ENCODE assay signal across 8 cellular contexts in genomic region chr15:34582461-34583357, GRCh38. TPM values are rescaled to one million over a fixed set of nuclear protein-coding genes. Genes with fewer than 3 reads are reported as not detected.
DNase-seq lines count a peak whose midpoint lies in the region; ATAC-seq and TF ChIP-seq lines count a peak whose summit lies in the region.

No MANE protein-coding gene starts in this region.

- peaks cover 43% of the 10 kb centered on the region for H3K4me1 Mint-ChIP-seq in CD4-positive, alpha-beta T cell (ENCODE audit: low read depth)

- H3K4me2 ChIP-seq in SK-N-SH: peak overlapping the region; percentile 95

- H3K4me3 ChIP-seq in SK-N-SH (ENCODE audit: low read depth in 2 of 2, low read length in 1 of 2) (peak overlapping the region; percentile 82 to 88), body of pancreas (peak overlapping the region; percentile 57 to 97), iPS-18c (ENCODE audit: insufficient read depth, low read depth, low read length) (peak overlapping the region; percentile 79), spleen (peak overlapping the region; percentile 75 to 95 (median 86))

- H3K9me2 ChIP-seq in SK-N-SH: no peaks in the 10 kb centered on the region

- intact Hi-C loops in CD4-positive, alpha-beta T cell (cut with DNase I, micrococcal nuclease): loop anchor here in 1 of 2 experiments (5.0 kb wide), 1 partner anchor 355 kb away; the partner anchor contains the start of gene EMC4
- intact Hi-C loops in body of pancreas (cut with DNase I): no loop called here
- intact Hi-C loops in spleen (cut with DNase I; ENCODE audit: low total_unique reads): loop anchor here (10.0 kb wide), 2 partner anchors 238 to 338 kb away; partner anchors contain the start of genes NOP10 and NUTM1

- CTCF ChIA-PET in CD4-positive, alpha-beta T cell (lab: Charles Lee): interaction anchor here (1.2 kb wide), 1 partner anchor 342 kb away, joined by 3 read pairs; no protein-coding TSS in a partner anchor
- CTCF ChIA-PET in SK-N-SH (lab: Yijun Ruan, JAX): interaction anchor here (1.5 to 2.1 kb wide), 4 partner anchors 31 to 373 kb away, joined by 3 to 7 read pairs (median 4); partner anchors contain the start of genes KATNBL1, LPCAT4, NOP10 and NUTM1

- POLR2A ChIA-PET in CD4-positive, alpha-beta T cell (lab: Charles Lee): interaction anchor here (0.9 to 2.1 kb wide), 9 partner anchors 27 to 544 kb away, joined by 3 to 14 read pairs (median 6); partner anchors contain the start of genes AVEN, EMC7, GOLGA8A and KATNBL1
- POLR2A ChIA-PET in SK-N-SH (lab: Yijun Ruan, JAX): interaction anchor here (1.6 kb wide), 1 partner anchor 216 kb away, joined by 3 read pairs; the partner anchor contains the start of gene LPCAT4

- H3K36me3 ChIP-seq in SK-N-SH (replicated peaks in 1 of 2; ENCODE audit: control insufficient read depth in 1 of 2, insufficient read depth in 2 of 2, low read length in 1 of 2) (no peaks in the 10 kb centered on the region), body of pancreas (replicated peaks in 1 of 2; ENCODE audit: insufficient read depth in 1 of 2, low read depth in 2 of 2) (no peaks in the 10 kb centered on the region), spleen (no peaks in the 10 kb centered on the region)

- no peaks in the 10 kb centered on the region for H3K27me3 ChIP-seq in CD4-positive, alpha-beta T cell (ENCODE audit: control insufficient read depth, insufficient read depth, low read length)
- no peaks in the 10 kb centered on the region for H3K27me3 ChIP-seq in SK-N-SH (ENCODE audit: insufficient read depth)
- no peaks in the 10 kb centered on the region for H3K27me3 ChIP-seq in body of pancreas
- H3K27me3 ChIP-seq in spleen (replicated peaks in 1 of 7): peaks cover 0 to 20% (median 0%) of the 10 kb centered on the region in 7 donors

- H3K4me1 ChIP-seq in SK-N-SH (ENCODE audit: control insufficient read depth in 1 of 2, insufficient read depth in 2 of 2, low read depth in 1 of 2, low read length in 1 of 2) (peaks cover 0 to 21% of the 10 kb centered on the region in 2 experiments; a peak in 1 of 4 replicates), body of pancreas (peaks cover 49% of the 10 kb centered on the region), spleen (peaks cover 7 to 33% (median 21%) of the 10 kb centered on the region in 6 donors)

- peaks cover 12% of the 10 kb centered on the region for H3K36me3 Mint-ChIP-seq in CD4-positive, alpha-beta T cell (ENCODE audit: low read depth)

- H3K79me2 ChIP-seq in SK-N-SH (ENCODE audit: insufficient read depth): peaks cover 32% of the 10 kb centered on the region

- H4K20me1 ChIP-seq in SK-N-SH (ENCODE audit: insufficient read depth): 0 out of 2 replicates have a peak, but pooled peaks cover 6% of the 10 kb centered on the region

- no peaks in the 10 kb centered on the region for H3K9me3 ChIP-seq in CD4-positive, alpha-beta T cell (ENCODE audit: control insufficient read depth, low read length)
- H3K9me3 ChIP-seq in SK-N-SH: no peaks in the 10 kb centered on the region
- no peaks in the 10 kb centered on the region for H3K9me3 ChIP-seq in body of pancreas
- H3K9me3 ChIP-seq in iPS-18c (ENCODE audit: control insufficient read depth, insufficient read depth, low read length): no peaks in the 10 kb centered on the region
- no peaks in the 10 kb centered on the region for H3K9me3 ChIP-seq in spleen

- H3F3A ChIP-seq in SK-N-SH (replicated peaks; ENCODE audit: insufficient read depth): peaks cover 9% of the 10 kb centered on the region

- no peak for TF ChIP-seq CTCF in CD4-positive, alpha-beta T cell (IDR thresholded peaks at IDR 0.05)
- TF ChIP-seq CTCF in SK-N-SH (IDR thresholded peaks at IDR 0.05): no peak
- TF ChIP-seq CTCF in body of pancreas (IDR thresholded peaks at IDR 0.05): no peak
- no peak for TF ChIP-seq CTCF in spleen (IDR thresholded peaks at IDR 0.05 in 8 of 11, conservative IDR thresholded peaks at IDR 0.05 in 3 of 11)

- ATAC-seq in CD4-positive, alpha-beta T cell (ENCODE audit: poor library complexity): peak; percentile 28
- ATAC-seq in HG03139 (IDR thresholded peaks at IDR 0.05; ENCODE audit: unreplicated experiment) (peak; percentile 46), body of pancreas (peak; percentile 61)

- H3K9me3 Mint-ChIP-seq in CD4-positive, alpha-beta T cell: no peaks in the 10 kb centered on the region

- DNase-seq in CD4-positive, alpha-beta T cell: peak in 7 of 10 experiments; percentile 12 to 44 (median 17)
- DNase-seq in SK-N-SH (peak; percentile 82), body of pancreas (peak; percentile 51 to 70 (median 61)), spleen (peak; percentile 88), HCEC 1CT (no peak)

- TF ChIP-seq EP300 in SK-N-SH (IDR thresholded peaks at IDR 0.05; ENCODE audit: borderline replicate concordance in 1 of 2, low read depth in 1 of 2, low read length in 1 of 2): no peak

- WGBS in SK-N-SH (ENCODE audit: low lambda C conversion rate): 9% methylated on average over 41 of the region's 69 CpGs
- WGBS in body of pancreas, 2 donors: 1 to 8% methylated on average over 21 to 55 of the region's 69 CpGs
- WGBS in spleen, 5 donors: 2 to 6% (median 3%) methylated on average over 23 to 69 of the region's 69 CpGs

- peak overlapping the region; percentile 13 for H3K27ac ChIP-seq in CD4-positive, alpha-beta T cell (ENCODE audit: low read depth, low read length)
- peak overlapping the region in 1 of 2 experiments; percentile 60; a peak in 2 of 4 replicates for H3K27ac ChIP-seq in SK-N-SH (ENCODE audit: low read depth in 2 of 2, low read length in 1 of 2)
- H3K27ac ChIP-seq in body of pancreas: peak overlapping the region; percentile 61 to 86 (median 75)
- H3K27ac ChIP-seq in spleen: peak overlapping the region in 4 of 8 donors; percentile 49 to 83 (median 74)

- H3K27me3 Mint-ChIP-seq in CD4-positive, alpha-beta T cell: peaks cover 11% of the 10 kb centered on the region

- H3K9ac ChIP-seq in SK-N-SH: peak overlapping the region; percentile 76

- peak overlapping the region; percentile 70 for H3K27ac Mint-ChIP-seq in CD4-positive, alpha-beta T cell

- H2AFZ ChIP-seq in SK-N-SH (ENCODE audit: low read depth): peak overlapping the region; percentile 88

- TF ChIP-seq RAD21 in SK-N-SH (IDR thresholded peaks at IDR 0.05; ENCODE audit: low read length): no peak

- H3K4me3 Mint-ChIP-seq in CD4-positive, alpha-beta T cell: peak overlapping the region; percentile 89

- peak; percentile 33 for TF ChIP-seq POLR2A in GM19193 (IDR thresholded peaks at IDR 0.05; ENCODE audit: extremely low read depth, insufficient read depth, insufficient read length)
- peak; percentile 47 to 70 (median 66) for TF ChIP-seq POLR2A in body of pancreas (IDR thresholded peaks at IDR 0.05)
- no peak for TF ChIP-seq POLR2A in spleen (IDR thresholded peaks at IDR 0.05)

TF ChIP-seq in SK-N-SH, 30 proteins besides CTCF, POLR2A, EP300 and RAD21:
- peak; percentile 75; the same call in 1 of the 2 replicates for TF ChIP-seq MXI1 (IDR thresholded peaks at IDR 0.05; ENCODE audit: low read depth, low read length)
- no peak for TF ChIP-seq FOXJ3 (CRISPR knock-in tag; IDR thresholded peaks at IDR 0.05)
- TF ChIP-seq RCOR1 (IDR thresholded peaks at IDR 0.05; ENCODE audit: low read length): no peak
- TF ChIP-seq MAX (IDR thresholded peaks at IDR 0.05; ENCODE audit: low read depth): peak; percentile 53; the same call in 1 of the 2 replicates
- TF ChIP-seq SMC3 (IDR thresholded peaks at IDR 0.05; ENCODE audit: low read depth, low read length): no peak
- TF ChIP-seq RXRA (IDR thresholded peaks at IDR 0.05; ENCODE audit: borderline replicate concordance, low read depth): no peak
- 0 out of 2 replicates have a peak, but pooled peaks have one; percentile 9 for TF ChIP-seq SIN3A (IDR thresholded peaks at IDR 0.05; ENCODE audit: borderline replicate concordance, low read depth, low read length)
- no peak for TF ChIP-seq TCF12 (IDR thresholded peaks at IDR 0.05)
- TF ChIP-seq RFX5 (IDR thresholded peaks at IDR 0.05; ENCODE audit: low read length): no peak
- peak; percentile 42; the same call in 1 of the 2 replicates for TF ChIP-seq GABPA (IDR thresholded peaks at IDR 0.05; ENCODE audit: low read depth)
- TF ChIP-seq TAF1 (IDR thresholded peaks at IDR 0.05; ENCODE audit: borderline replicate concordance, low read depth, low read length): 0 out of 2 replicates have a peak, but pooled peaks have one; percentile 28
- no peak for TF ChIP-seq EZH2phosphoT487 (IDR thresholded peaks at IDR 0.05; ENCODE audit: borderline replicate concordance, low read depth)
- no peak for TF ChIP-seq MEF2A (IDR thresholded peaks at IDR 0.05; ENCODE audit: borderline replicate concordance, low read depth)
- peak; percentile 35; the same call in 1 of the 2 replicates for TF ChIP-seq POLR2AphosphoS5 (IDR thresholded peaks at IDR 0.05; ENCODE audit: low read depth, low read length)
- TF ChIP-seq JUND (IDR thresholded peaks at IDR 0.05): no peak

RNA-seq across cellular contexts. Expression of gene GOLGA8B, which starts 0.7 kb away (rescaled TPM):
- 100 to 1,000 TPM; 244 to 247 TPM for total RNA-seq in CD4-positive, alpha-beta T cell
- polyA plus RNA-seq in SK-N-SH (2012; rRNA removed): 96.6 and 154 TPM in 2 replicates
- polyA plus RNA-seq in SK-N-SH (2012; cell fraction: cytosol; rRNA removed): 11.7 and 13.9 TPM in 2 replicates
- polyA plus RNA-seq in SK-N-SH (2012; cell fraction: nucleus; rRNA removed): 1,292 and 1,384 TPM in 2 replicates
- 100 to 1,000 TPM; 214 to 709 TPM for total RNA-seq in body of pancreas
- 100 to 1,000 TPM in 5 of 7 donors, 10 to 100 TPM in 2; 49.1 to 155 (median 115) TPM for total RNA-seq in spleen
- polyA plus RNA-seq in spleen: 100 to 1,000 TPM in 1 of 3 donors, 10 to 100 TPM in 2; 23.2 to 135 (median 86.1) TPM

Comparison
In these comparisons a context has a peak if more than half of its experiments do, and no peak if none do; other contexts are left out.
1. POLR2A ChIP-seq: peak in GM19193 (single experiment) and body of pancreas (3 of 3); none in spleen (0 of 3).
2. Peak in every context shown above with its lines, with median percentiles within 50 percentile points of each other: ATAC-seq and H3K4me3 ChIP-seq.